ENCODE assay signal across 1 cellular context in the genomic region with DNA sequence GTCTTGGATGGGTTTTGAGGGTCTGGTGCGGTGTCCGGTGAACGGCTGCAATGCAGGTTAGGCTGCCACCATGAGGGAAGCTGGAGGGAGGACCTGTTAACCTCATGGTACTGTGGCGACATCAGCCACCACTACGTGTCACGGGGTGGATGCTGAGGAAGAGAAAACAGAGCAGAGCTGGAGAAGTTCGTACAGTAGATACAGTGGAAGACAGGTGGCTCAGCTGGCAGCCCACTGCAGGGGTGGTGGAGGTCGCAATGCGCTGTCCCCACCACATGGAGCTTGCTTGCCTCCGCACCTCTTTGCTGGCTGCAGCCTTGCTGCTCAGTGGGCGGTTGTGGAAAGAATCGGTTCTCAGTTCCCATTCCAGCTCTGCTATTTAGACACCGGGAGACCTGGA.
A peak's percentile ranks its signal among the peaks of the same experiment; 100 is the strongest.
TF ChIP-seq lines count a peak whose summit lies in the region.

No MANE protein-coding gene starts in this region.

TF ChIP-seq in GM12878, 131 proteins besides CTCF, POLR2A, EP300 and RAD21:
- TF ChIP-seq SPI1 (IDR thresholded peaks at IDR 0.05; ENCODE audit: borderline replicate concordance, insufficient read depth, low read depth, low read length) (0 out of 2 replicates have a peak, but pooled peaks have one; percentile 6), SREBF2 (IDR thresholded peaks at IDR 0.05; ENCODE audit: low read length) (no peak), IKZF1 (conservative IDR thresholded peaks at IDR 0.05) (peak; percentile 29; the same call in 1 of the 2 replicates)
